1 cellular context compared by ENCODE assay signal in genomic region chr4:7104366-7105031, GRCh38.
TF ChIP-seq lines count a peak whose summit lies in the region.

No MANE protein-coding gene starts in this region.

TF ChIP-seq in K562, 482 proteins besides CTCF, POLR2A, EP300 and RAD21:
- TF ChIP-seq ZNF436 (CRISPR knock-in tag; IDR thresholded peaks at IDR 0.05) = peak; percentile 78
- TF ChIP-seq ZKSCAN1 (IDR thresholded peaks at IDR 0.05; ENCODE audit: low read depth, low read length) = no peak
- peak; percentile 49; the same call in 1 of the 2 replicates for TF ChIP-seq SMARCA5 (IDR thresholded peaks at IDR 0.05)
- peak; percentile 98 for TF ChIP-seq ZFP36 (IDR thresholded peaks at IDR 0.05; ENCODE audit: low read depth, low read length, partially characterized antibody)
- TF ChIP-seq BCOR (IDR thresholded peaks at IDR 0.05) = peak; percentile 84
- TF ChIP-seq GTF3C2 (IDR thresholded peaks at IDR 0.05; ENCODE audit: borderline replicate concordance, extremely low read depth, insufficient read length) = peak; percentile 36
- no peak for TF ChIP-seq MECOM (CRISPR knock-in tag; IDR thresholded peaks at IDR 0.05)
- no peak for TF ChIP-seq SMAD1 (IDR thresholded peaks at IDR 0.05; ENCODE audit: low read depth, low read length, partially characterized antibody)
- 0 out of 2 replicates have a peak, but pooled peaks have one; percentile 64 for TF ChIP-seq PTBP1 (IDR thresholded peaks at IDR 0.05; ENCODE audit: low read depth, low read length)
- TF ChIP-seq ZKSCAN3 (CRISPR knock-in tag; IDR thresholded peaks at IDR 0.05) = no peak
- TF ChIP-seq GABPA (tag; conservative IDR thresholded peaks at IDR 0.05; ENCODE audit: low read depth) = no peak
- peak; percentile 71 for TF ChIP-seq RBM25 (IDR thresholded peaks at IDR 0.05; ENCODE audit: low read depth, low read length, severe bottlenecking)
- TF ChIP-seq ZNF165 (CRISPR knock-in tag; IDR thresholded peaks at IDR 0.05; ENCODE audit: borderline replicate concordance) = no peak
